In genomic region chr19:13116282-13117175, GRCh38 we compare ENCODE assay signal across 8 cellular contexts. TPM values are rescaled to one million over a fixed set of nuclear protein-coding genes. Genes with fewer than 3 reads are reported as not detected.
A peak's percentile ranks its signal among the peaks of the same experiment; 100 is the strongest.
DNase-seq lines count a peak whose midpoint lies in the region; ATAC-seq and TF ChIP-seq lines count a peak whose summit lies in the region.

Gene TRMT1, minus strand, starts transcription at chr19:13116740. Its CDS starts 341 bp downstream, at chr19:13116399.

- in situ Hi-C loops in GM13977 (cut with MboI; ENCODE audit: low pct_unique_long_range_greater_than_20kb, low sequenced_read_pairs, unreplicated experiment): no loop called here

- peak within 1 kb of the TSS; percentile 89 for H3K4me3 ChIP-seq in coronary artery

- H3K27ac ChIP-seq in coronary artery: peak within 1 kb of the TSS in 1 of 2 donors; percentile 74

- DNase-seq in GM13977 (ENCODE audit: low spot score): peak; percentile 94
- DNase-seq in NCI-H524 treated with DMSO at 0.1 percent for 48 hours (lab: John Stamatoyannopoulos, UW): peak; percentile 79
- peak; percentile 96 for DNase-seq in activated CD4-positive, alpha-beta T cell treated with anti-CD3 and anti-CD28 coated beads for 48 hours
- peak; percentile 92 for DNase-seq in coronary artery (ENCODE audit: low spot score)
- peak; percentile 94 for DNase-seq in left lobe of liver (ENCODE audit: low spot score)
- peak; percentile 95 for DNase-seq in stimulated activated CD4-positive, alpha-beta T cell treated with anti-CD3 and anti-CD28 coated beads, Interleukin-1b, Interleukin-23, amount 100 ng/mL, for 48 hours

- TF ChIP-seq CTCF in GM13977 (IDR thresholded peaks at IDR 0.05; ENCODE audit: extremely low read depth, insufficient read depth, missing control alignments) (no peak), coronary artery (IDR thresholded peaks at IDR 0.05) (no peak)

- ATAC-seq in HG03432 (IDR thresholded peaks at IDR 0.05; ENCODE audit: unreplicated experiment) (peak; percentile 52), left lobe of liver (peak; percentile 78), HG02884 (IDR thresholded peaks at IDR 0.05; ENCODE audit: unreplicated experiment) (no peak)

RNA-seq across cellular contexts. Expression of gene TRMT1, which starts in this region (rescaled TPM):
- total RNA-seq in left lobe of liver: 15.8 TPM
